ENCODE assay signal across 12 cellular contexts in the genomic region with DNA sequence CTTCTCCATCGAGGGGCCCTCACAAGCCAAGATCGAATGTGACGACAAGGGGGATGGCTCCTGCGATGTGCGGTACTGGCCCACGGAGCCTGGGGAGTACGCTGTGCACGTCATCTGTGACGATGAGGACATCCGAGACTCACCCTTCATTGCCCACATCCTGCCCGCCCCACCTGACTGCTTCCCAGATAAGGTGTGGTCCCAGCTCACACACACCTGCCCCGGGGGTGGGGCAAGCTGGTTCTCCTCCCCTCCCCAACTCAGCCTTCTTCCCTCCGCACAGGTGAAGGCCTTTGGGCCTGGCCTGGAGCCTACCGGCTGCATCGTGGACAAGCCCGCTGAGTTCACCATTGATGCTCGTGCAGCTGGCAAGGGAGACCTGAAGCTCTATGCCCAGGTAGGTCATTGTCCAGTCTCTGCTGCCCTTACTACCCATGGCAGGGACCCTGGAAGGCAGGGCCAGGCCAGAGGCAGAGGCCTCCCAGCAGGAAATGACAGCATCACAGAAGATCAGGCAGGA. TPM values are rescaled to one million over a fixed set of nuclear protein-coding genes. Genes with fewer than 3 reads are reported as not detected.
DNase-seq lines count a peak whose midpoint lies in the region; ATAC-seq and TF ChIP-seq lines count a peak whose summit lies in the region.
"Had no signal": no experiment of that assay in that cellular context is flagged by ENCODE, and none has a peak within 500 bp of the region (broad histone marks: within the 10 kb centered on the region; RNA-seq: fewer than 3 reads in every experiment).

No MANE protein-coding gene starts in this region.

- POLR2A ChIA-PET in CD8-positive, alpha-beta T cell (lab: Charles Lee): no interaction called here

- no peaks in the 10 kb centered on the region for H3K9me3 ChIP-seq in CD8-positive, alpha-beta T cell (ENCODE audit: low read length)
- H3K9me3 ChIP-seq in colonic mucosa: no peaks in the 10 kb centered on the region
- no peaks in the 10 kb centered on the region for H3K9me3 ChIP-seq in psoas muscle
- H3K9me3 ChIP-seq: BLaER1 had no signal

- H3K4me1 Mint-ChIP-seq in CD8-positive, alpha-beta T cell (ENCODE audit: low read depth): no peaks in the 10 kb centered on the region
- H3K4me1 Mint-ChIP-seq in activated naive CD4-positive, alpha-beta T cell treated with anti-CD3 and anti-CD28 coated beads, Interleukin-2, amount 10 ng/mL, durations not matched to agents 7 days and 5 days: no peaks in the 10 kb centered on the region

- no peak for TF ChIP-seq CTCF in CD8-positive, alpha-beta T cell (IDR thresholded peaks at IDR 0.05)
- no peak for TF ChIP-seq CTCF in colonic mucosa (IDR thresholded peaks at IDR 0.05)
- TF ChIP-seq CTCF in psoas muscle (IDR thresholded peaks at IDR 0.05): no peak

- no peaks in the 10 kb centered on the region for H3K27me3 ChIP-seq in CD8-positive, alpha-beta T cell (ENCODE audit: insufficient read depth, low read length)
- H3K27me3 ChIP-seq in H7 (ENCODE audit: control insufficient read depth, insufficient read depth, low read length): no peaks in the 10 kb centered on the region
- no peaks in the 10 kb centered on the region for H3K27me3 ChIP-seq in colonic mucosa
- H3K27me3 ChIP-seq in psoas muscle (ENCODE audit: insufficient read depth in 3 of 3, low read length in 2 of 3): no peaks in the 10 kb centered on the region
- H3K27me3 ChIP-seq: BLaER1 had no signal

- 47 to 66% (median 51%) methylated on average over 12 to 17 of the region's 17 CpGs for WGBS in psoas muscle, 3 donors

- CTCF ChIA-PET in CD8-positive, alpha-beta T cell (lab: Charles Lee): interaction anchor here (0.7 to 3.8 kb wide), 4 partner anchors 8 to 45 kb away, joined by 3 to 26 read pairs (median 8); no protein-coding TSS in a partner anchor
- CTCF ChIA-PET in activated naive CD4-positive, alpha-beta T cell treated with anti-CD3 and anti-CD28 coated beads, Interleukin-2, amount 10 ng/mL, durations not matched to agents 7 days and 5 days (lab: Charles Lee): interaction anchor here (1.1 to 4.9 kb wide), 10 partner anchors 9 to 251 kb away, joined by 3 to 36 read pairs (median 6); no protein-coding TSS in a partner anchor

- H3K27me3 Mint-ChIP-seq in CD8-positive, alpha-beta T cell (ENCODE audit: low read depth): no peaks in the 10 kb centered on the region
- no peaks in the 10 kb centered on the region for H3K27me3 Mint-ChIP-seq in activated naive CD4-positive, alpha-beta T cell treated with anti-CD3 and anti-CD28 coated beads, Interleukin-2, amount 10 ng/mL, durations not matched to agents 7 days and 5 days
- H3K27me3 Mint-ChIP-seq: natural killer cell treated with Interleukin-12 subunit alpha and Interleukin-12 subunit beta and Interleukin-15 and Interleukin-18, amount 100 ng/mL, for 72 hours had no signal

- H3K9me3 Mint-ChIP-seq in CD8-positive, alpha-beta T cell: no peaks in the 10 kb centered on the region
- no peaks in the 10 kb centered on the region for H3K9me3 Mint-ChIP-seq in activated naive CD4-positive, alpha-beta T cell treated with anti-CD3 and anti-CD28 coated beads, Interleukin-2, amount 10 ng/mL, durations not matched to agents 7 days and 5 days
- H3K9me3 Mint-ChIP-seq: activated T-helper 2 cell treated with anti-CD3 and anti-CD28 coated beads, Interferon-gamma antibody, Interleukin-2, Interleukin-4, amounts not matched to agents 10 μg/mL and 5 μg/mL and 100 μg/mL, durations not matched to agents 14 hours and 24 hours and 36 hours; natural killer cell treated with Interleukin-12 subunit alpha and Interleukin-12 subunit beta and Interleukin-15 and Interleukin-18, amount 100 ng/mL, for 72 hours had no signal

- H3K4me3 ChIP-seq in CD8-positive, alpha-beta T cell (ENCODE audit: low read depth, low read length): no peak overlapping the region
- H3K4me3 ChIP-seq in H7 (ENCODE audit: insufficient read depth, low read depth, low read length) (no peak overlapping the region), colonic mucosa (no peak overlapping the region), psoas muscle (no peak overlapping the region)
- H3K4me3 ChIP-seq: BLaER1 had no signal

- ATAC-seq in CD8-positive, alpha-beta T cell: peak; percentile 30
- ATAC-seq in psoas muscle: peak; percentile 3 to 20 (median 14)

- intact Hi-C loops in CD8-positive, alpha-beta T cell (cut with DNase I, micrococcal nuclease): loop anchor here in 1 of 2 experiments (5.0 kb wide), 1 partner anchor 251 kb away; no protein-coding TSS in a partner anchor
- intact Hi-C loops in colonic mucosa (cut with DNase I): loop anchor here (2.0 kb wide), 1 partner anchor 42 kb away; no protein-coding TSS in a partner anchor
- intact Hi-C loops in psoas muscle (cut with DNase I): no loop called here

- H3K27ac Mint-ChIP-seq in CD8-positive, alpha-beta T cell: no peak overlapping the region
- no peak overlapping the region for H3K27ac Mint-ChIP-seq in activated naive CD4-positive, alpha-beta T cell treated with anti-CD3 and anti-CD28 coated beads, Interleukin-2, amount 10 ng/mL, durations not matched to agents 7 days and 5 days
- H3K27ac Mint-ChIP-seq: activated T-helper 2 cell treated with anti-CD3 and anti-CD28 coated beads, Interferon-gamma antibody, Interleukin-2, Interleukin-4, amounts not matched to agents 10 μg/mL and 5 μg/mL and 100 μg/mL, durations not matched to agents 14 hours and 24 hours and 36 hours; natural killer cell treated with Interleukin-12 subunit alpha and Interleukin-12 subunit beta and Interleukin-15 and Interleukin-18, amount 100 ng/mL, for 72 hours had no signal

- H3K36me3 Mint-ChIP-seq in CD8-positive, alpha-beta T cell: no peaks in the 10 kb centered on the region
- no peaks in the 10 kb centered on the region for H3K36me3 Mint-ChIP-seq in activated naive CD4-positive, alpha-beta T cell treated with anti-CD3 and anti-CD28 coated beads, Interleukin-2, amount 10 ng/mL, durations not matched to agents 7 days and 5 days
- H3K36me3 Mint-ChIP-seq: natural killer cell treated with Interleukin-12 subunit alpha and Interleukin-12 subunit beta and Interleukin-15 and Interleukin-18, amount 100 ng/mL, for 72 hours had no signal

- H3K27ac ChIP-seq in CD8-positive, alpha-beta T cell (ENCODE audit: low read depth, low read length): no peak overlapping the region
- H3K27ac ChIP-seq in colonic mucosa (no peak overlapping the region), psoas muscle (peak overlapping the region; percentile 100)
- H3K27ac ChIP-seq: BLaER1 had no signal

- DNase-seq in CD8-positive, alpha-beta T cell: no peak
- peak; percentile 66 for DNase-seq in H7
- peak; percentile 80 for DNase-seq in colonic mucosa
- peak in 1 of 2 donors; percentile 53 for DNase-seq in psoas muscle
- no peak for DNase-seq in activated naive CD4-positive, alpha-beta T cell treated with anti-CD3 and anti-CD28 coated beads, Interleukin-2, amount 10 ng/mL, durations not matched to agents 7 days and 5 days
- DNase-seq in activated CD4-positive, alpha-beta T cell treated with anti-CD3 and anti-CD28 coated beads for 48 hours: no peak
- DNase-seq in hepatic stellate cell (ENCODE audit: low spot score): no peak
- DNase-seq: NCI-H1048, SHP77 had no signal

- H3K4me1 ChIP-seq in CD8-positive, alpha-beta T cell (ENCODE audit: insufficient read depth, low read length): no peaks in the 10 kb centered on the region
- H3K4me1 ChIP-seq in colonic mucosa (no peaks in the 10 kb centered on the region), psoas muscle (peaks cover 27% of the 10 kb centered on the region)
- H3K4me1 ChIP-seq: BLaER1 had no signal

- H3K9ac ChIP-seq in colonic mucosa (ENCODE audit: low read depth in 2 of 2, low read length in 2 of 2): no peak overlapping the region
- H3K9ac ChIP-seq: BLaER1 had no signal

- no peak overlapping the region for H3K4me3 Mint-ChIP-seq in CD8-positive, alpha-beta T cell
- no peak overlapping the region for H3K4me3 Mint-ChIP-seq in activated naive CD4-positive, alpha-beta T cell treated with anti-CD3 and anti-CD28 coated beads, Interleukin-2, amount 10 ng/mL, durations not matched to agents 7 days and 5 days
- H3K4me3 Mint-ChIP-seq: natural killer cell treated with Interleukin-12 subunit alpha and Interleukin-12 subunit beta and Interleukin-15 and Interleukin-18, amount 100 ng/mL, for 72 hours had no signal

- no peaks in the 10 kb centered on the region for H3K36me3 ChIP-seq in CD8-positive, alpha-beta T cell (ENCODE audit: insufficient read depth, low read length)
- H3K36me3 ChIP-seq in H7 (replicated peaks; ENCODE audit: control insufficient read depth, insufficient read depth, low read length): no peaks in the 10 kb centered on the region; the same call in 1 of the 2 replicates
- H3K36me3 ChIP-seq in colonic mucosa: no peaks in the 10 kb centered on the region
- H3K36me3 ChIP-seq in psoas muscle (ENCODE audit: insufficient read depth in 1 of 2, low read depth in 1 of 2): peaks cover 0 to 100% of the 10 kb centered on the region in 2 donors
- H3K36me3 ChIP-seq: BLaER1 had no signal

RNA-seq across cellular contexts. Expression of a gene that starts 11.0 kb away (rescaled TPM):
- under 1 TPM in 1 of 2 experiments, not detected in 1; 0.03 TPM for total RNA-seq in CD8-positive, alpha-beta T cell
- total RNA-seq in H7 (2014; rRNA removed; shearing (Covaris generic)): 26.9 and 32.3 TPM in 2 replicates
- total RNA-seq in colonic mucosa: 10 to 100 TPM in 1 of 2 donors, 1 to 10 TPM in 1; 4.5 to 88.6 TPM
- 1,000 to 10,000 TPM; 2,884 to 6,311 (median 4,401) TPM for total RNA-seq in psoas muscle
- 1,000 to 10,000 TPM; 1,080 to 4,011 (median 1,658) TPM for polyA plus RNA-seq in psoas muscle
- total RNA-seq: activated T-helper 2 cell treated with anti-CD3 and anti-CD28 coated beads, Interferon-gamma antibody, Interleukin-2, Interleukin-4, amounts not matched to agents 10 μg/mL and 5 μg/mL and 100 μg/mL, durations not matched to agents 14 hours and 24 hours and 36 hours; natural killer cell treated with Interleukin-12 subunit alpha and Interleukin-12 subunit beta and Interleukin-15 and Interleukin-18, amount 100 ng/mL, for 72 hours had no signal

RNA-seq across cellular contexts. Expression of a gene that starts 21.4 kb away (rescaled TPM):
- total RNA-seq in CD8-positive, alpha-beta T cell: 10 to 100 TPM; 54.8 to 59.3 TPM
- 93.5 and 120 TPM in 2 replicates for total RNA-seq in H7 (2014; rRNA removed; shearing (Covaris generic))
- 100 to 1,000 TPM in 1 of 2 donors, 10 to 100 TPM in 1; 94.4 to 105 TPM for total RNA-seq in colonic mucosa
- total RNA-seq in psoas muscle: 100 to 1,000 TPM; 103 to 210 (median 131) TPM
- 100 to 1,000 TPM; 141 to 156 (median 143) TPM for polyA plus RNA-seq in psoas muscle

RNA-seq across cellular contexts. Expression of a gene that starts 49.5 kb away (rescaled TPM):
- total RNA-seq in CD8-positive, alpha-beta T cell: 1 to 10 TPM; 4.8 to 5.8 TPM
- 9.7 and 14.7 TPM in 2 replicates for total RNA-seq in H7 (2014; rRNA removed; shearing (Covaris generic))
- total RNA-seq in colonic mucosa: 1 to 10 TPM in 1 of 2 donors, under 1 TPM in 1; 0.64 to 5.8 TPM
- 10 to 100 TPM in 2 of 4 donors, 1 to 10 TPM in 2; 3.9 to 15.7 (median 11.7) TPM for total RNA-seq in psoas muscle
- polyA plus RNA-seq in psoas muscle: 10 to 100 TPM; 13.4 to 24.5 (median 15.5) TPM

Comparison
In these comparisons a context has a peak if more than half of its experiments do, and no peak if none do; other contexts are left out.
1. DNase-seq: peak in H7 (single experiment) and colonic mucosa (single experiment); none in CD8-positive, alpha-beta T cell (0 of 7), activated naive CD4-positive, alpha-beta T cell treated with anti-CD3 and anti-CD28 coated beads, Interleukin-2, amount 10 ng/mL, durations not matched to agents 7 days and 5 days (single experiment), activated CD4-positive, alpha-beta T cell treated with anti-CD3 and anti-CD28 coated beads for 48 hours (single experiment) and hepatic stellate cell (single experiment).
2. RNA of a gene that starts 11.0 kb away (total RNA-seq): 2,884 to 6,311 TPM in psoas muscle; 4.5 to 88.6 TPM in colonic mucosa, 26.9 to 32.3 TPM in H7 and 0.03 TPM in CD8-positive, alpha-beta T cell; every median in the first group is over 10 times any median in the second.